In genomic region chr7:158865977-158866376, GRCh38 we compare ENCODE assay signal across 27 cellular contexts. TPM values are rescaled to one million over a fixed set of nuclear protein-coding genes. Genes with fewer than 3 reads are reported as not detected.
A peak's percentile ranks its signal among the peaks of the same experiment; 100 is the strongest.
DNase-seq lines count a peak whose midpoint lies in the region; ATAC-seq, FAIRE-seq and TF ChIP-seq lines count a peak whose summit lies in the region.
"Had no signal": no experiment of that assay in that cellular context is flagged by ENCODE, and none has a peak within 500 bp of the region (broad histone marks: within the 10 kb centered on the region; RNA-seq: fewer than 3 reads in every experiment).

No MANE protein-coding gene starts in this region.

- intact Hi-C loops in heart left ventricle (cut with DNase I) (loop anchor here in 4 of 10 donors (5.0 to 10.0 kb wide), 3 partner anchors 49 to 161 kb away; partner anchors contain the start of gene NCAPG2 (in 2 of the 4)), left cardiac atrium (cut with DNase I) (no loop called here), colonic mucosa (cut with DNase I) (no loop called here)

- H3K4me1 Mint-ChIP-seq in type B pancreatic cell (ENCODE audit: unreplicated experiment): peaks cover 47% of the 10 kb centered on the region

- TF ChIP-seq POLR2A in heart left ventricle (IDR thresholded peaks at IDR 0.05) (no peak), H54 (IDR thresholded peaks at IDR 0.05; ENCODE audit: low read depth, low read length) (no peak)

- TF ChIP-seq CTCF in heart left ventricle (IDR thresholded peaks at IDR 0.05) (no peak), colonic mucosa (IDR thresholded peaks at IDR 0.05) (no peak), type B pancreatic cell (conservative IDR thresholded peaks at IDR 0.05) (no peak)

- peaks cover 12% of the 10 kb centered on the region for H3K36me3 Mint-ChIP-seq in type B pancreatic cell

- H3K9me3 ChIP-seq in heart left ventricle: no peaks in the 10 kb centered on the region
- no peaks in the 10 kb centered on the region for H3K9me3 ChIP-seq in colonic mucosa
- no peaks in the 10 kb centered on the region for H3K9me3 ChIP-seq in mucosa of rectum (ENCODE audit: control insufficient read depth in 2 of 2, low read length in 2 of 2)
- H3K9me3 ChIP-seq: pancreas, SJCRH30, upper lobe of right lung had no signal

- H3K27ac ChIP-seq in heart left ventricle: peak overlapping the region in 11 of 12 donors; percentile 16 to 98 (median 91)
- H3K27ac ChIP-seq in colonic mucosa: peak overlapping the region; percentile 66
- peak overlapping the region; percentile 18 to 26 for H3K27ac ChIP-seq in mucosa of rectum (ENCODE audit: low read depth in 2 of 2, low read length in 2 of 2)
- H3K27ac ChIP-seq: KMS-11, pancreas, SJCRH30, upper lobe of right lung had no signal

- peaks cover 0 to 13% (median 7%) of the 10 kb centered on the region in 9 donors for H3K36me3 ChIP-seq in heart left ventricle
- no peaks in the 10 kb centered on the region for H3K36me3 ChIP-seq in colonic mucosa
- peaks cover 3 to 8% of the 10 kb centered on the region in 2 donors for H3K36me3 ChIP-seq in mucosa of rectum (ENCODE audit: control insufficient read depth in 2 of 2, insufficient read depth in 2 of 2, low read length in 2 of 2)
- H3K36me3 ChIP-seq: SJCRH30 had no signal

- H3K9me3 Mint-ChIP-seq in type B pancreatic cell: peaks cover 3% of the 10 kb centered on the region
- H3K9me3 Mint-ChIP-seq: activated T-cell treated with anti-CD3 and anti-CD28 coated beads, Interleukin-2, amount 50 U/mL, for 4 hours; natural killer cell; stimulated activated naive CD8-positive, alpha-beta T cell treated with anti-CD3 and anti-CD28 coated beads, Interleukin-15, amount 100 ng/mL, for 72 hours had no signal

- no peak for FAIRE-seq in H54 (lab: Jason Lieb, UNC)
- FAIRE-seq: bronchial epithelial cell, pancreas had no signal

- H3K9ac ChIP-seq in colonic mucosa (ENCODE audit: low read depth in 2 of 2, low read length in 2 of 2) (no peak overlapping the region), mucosa of rectum (ENCODE audit: low read depth in 1 of 2, low read length in 2 of 2) (no peak overlapping the region)
- H3K9ac ChIP-seq: KMS-11 had no signal

- H3K4me3 Mint-ChIP-seq in type B pancreatic cell: no peak overlapping the region
- H3K4me3 Mint-ChIP-seq: B cell, natural killer cell had no signal

- DNase-seq in heart left ventricle (no peak), left cardiac atrium (no peak), colonic mucosa (no peak), type B pancreatic cell (ENCODE audit: extremely low spot score, unreplicated experiment) (no peak), H54 (ENCODE audit: insufficient read length, low spot score) (no peak)
- DNase-seq: activated CD4-positive, alpha-beta T cell treated with anti-CD3 and anti-CD28 coated beads for 4 hours; activated T-cell treated with anti-CD3 and anti-CD28 coated beads, Interleukin-2, amount 50 U/mL, for 4 hours; amniotic stem cell; COR-L47; DMS79; H7; natural killer cell; NCI-H1694; NCI-H2171; NK-92 treated with Interleukin-12 subunit alpha and Interleukin-12 subunit beta, amount 100 ng/mL, for 24 hours; pancreas; SJCRH30; stimulated activated CD4-positive, alpha-beta T cell treated with anti-CD3 and anti-CD28 coated beads, Interleukin-15, amount 100 ng/mL, for 24 hours; stimulated activated naive CD8-positive, alpha-beta T cell treated with anti-CD3 and anti-CD28 coated beads, Interleukin-15, amount 100 ng/mL, for 72 hours; upper lobe of right lung had no signal

- H3K4me1 ChIP-seq in heart left ventricle (peaks cover 4 to 49% (median 31%) of the 10 kb centered on the region in 12 donors), colonic mucosa (no peaks in the 10 kb centered on the region), mucosa of rectum (ENCODE audit: control insufficient read depth in 2 of 2, insufficient read depth in 2 of 2, low read length in 2 of 2) (peaks cover 17 to 23% of the 10 kb centered on the region in 2 donors)
- H3K4me1 ChIP-seq: pancreas, SJCRH30 had no signal

- 96 to 99% (median 98%) methylated on average over 4 of the region's 4 CpGs for WGBS in heart left ventricle, 4 donors

- no peaks in the 10 kb centered on the region for H3K27me3 Mint-ChIP-seq in type B pancreatic cell
- H3K27me3 Mint-ChIP-seq: B cell; stimulated activated naive CD8-positive, alpha-beta T cell treated with anti-CD3 and anti-CD28 coated beads, Interleukin-15, amount 100 ng/mL, for 72 hours had no signal

- no peak overlapping the region for H3K4me3 ChIP-seq in heart left ventricle
- H3K4me3 ChIP-seq in colonic mucosa: no peak overlapping the region
- no peak overlapping the region for H3K4me3 ChIP-seq in mucosa of rectum (ENCODE audit: low read length in 2 of 2)
- H3K4me3 ChIP-seq: pancreas, SJCRH30, upper lobe of right lung had no signal

- peak overlapping the region; percentile 99 for H3K27ac Mint-ChIP-seq in type B pancreatic cell
- H3K27ac Mint-ChIP-seq: B cell; stimulated activated naive CD8-positive, alpha-beta T cell treated with anti-CD3 and anti-CD28 coated beads, Interleukin-15, amount 100 ng/mL, for 72 hours had no signal

- ATAC-seq in heart left ventricle (no peak), left cardiac atrium (no peak), GM18909 (IDR thresholded peaks at IDR 0.05; ENCODE audit: poor library complexity, unreplicated experiment) (no peak), GM21737 (IDR thresholded peaks at IDR 0.05; ENCODE audit: unreplicated experiment) (no peak)
- ATAC-seq: activated T-cell treated with anti-CD3 and anti-CD28 coated beads, Interleukin-2, amount 50 U/mL, for 4 hours; natural killer cell; pancreas; sciatic nerve; stimulated activated naive CD8-positive, alpha-beta T cell treated with anti-CD3 and anti-CD28 coated beads, Interleukin-15, amount 100 ng/mL, for 72 hours; upper lobe of right lung had no signal

- no peaks in the 10 kb centered on the region for H3K27me3 ChIP-seq in heart left ventricle
- no peaks in the 10 kb centered on the region for H3K27me3 ChIP-seq in colonic mucosa
- H3K27me3 ChIP-seq in mucosa of rectum (ENCODE audit: control insufficient read depth in 2 of 2, insufficient read depth in 2 of 2, low read length in 2 of 2): no peaks in the 10 kb centered on the region
- H3K27me3 ChIP-seq: pancreas, SJCRH30, upper lobe of right lung had no signal

RNA-seq across cellular contexts. Expression of gene DYNC2I1, which starts 9.6 kb away (rescaled TPM):
- total RNA-seq in heart left ventricle: 10 to 100 TPM; 15.1 to 25.7 (median 21.0) TPM
- polyA plus RNA-seq in heart left ventricle: 10 to 100 TPM; 16.2 to 40.9 TPM
- total RNA-seq in left cardiac atrium: 10 to 100 TPM; 22.0 to 33.5 TPM
- total RNA-seq in colonic mucosa: 10 to 100 TPM; 16.4 to 21.8 TPM
- 26.7 and 33.6 TPM in 2 replicates for total RNA-seq in type B pancreatic cell (ENCODE audit: low replicate concordance)

RNA-seq across cellular contexts. Expression of gene ESYT2, which starts 36.7 kb away (rescaled TPM):
- total RNA-seq in heart left ventricle: 10 to 100 TPM; 42.8 to 91.8 (median 50.9) TPM
- 10 to 100 TPM; 16.2 to 46.4 TPM for polyA plus RNA-seq in heart left ventricle
- 10 to 100 TPM; 46.5 to 79.3 TPM for total RNA-seq in left cardiac atrium
- 100 to 1,000 TPM in 1 of 2 donors, 10 to 100 TPM in 1; 57.5 to 105 TPM for total RNA-seq in colonic mucosa
- total RNA-seq in type B pancreatic cell (ENCODE audit: low replicate concordance): 42.1 and 89.4 TPM in 2 replicates

Comparison
In these comparisons a context has a peak if more than half of its experiments do, and no peak if none do; other contexts are left out.
1. H3K27ac ChIP-seq: peak in every context shown above with its lines; median percentile 91 in heart left ventricle; 66 in colonic mucosa; 22 in mucosa of rectum.